14 cellular contexts compared by ENCODE assay signal in the genomic region with DNA sequence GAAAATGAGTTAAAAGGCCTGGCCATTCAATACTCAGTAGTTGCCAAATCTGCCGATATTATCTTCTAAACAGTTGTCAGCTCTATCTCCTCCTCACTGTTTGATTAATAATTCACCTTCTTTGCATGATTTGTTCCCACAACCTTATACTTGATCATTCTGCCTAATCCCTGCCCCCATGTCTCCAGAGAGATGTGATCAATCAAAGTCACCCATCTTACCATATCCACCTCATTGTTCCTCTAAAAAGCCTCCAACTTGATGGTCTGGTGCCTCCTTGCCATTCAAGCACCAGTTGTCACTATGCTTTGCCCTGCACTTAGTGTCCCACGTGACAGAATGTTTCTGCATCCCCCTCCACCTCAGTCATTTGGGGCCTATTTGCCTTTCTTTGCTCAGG. TPM values are rescaled to one million over a fixed set of nuclear protein-coding genes. Genes with fewer than 3 reads are reported as not detected.
DNase-seq lines count a peak whose midpoint lies in the region; ATAC-seq and TF ChIP-seq lines count a peak whose summit lies in the region.
"Had no signal": no experiment of that assay in that cellular context is flagged by ENCODE, and none has a peak within 500 bp of the region (broad histone marks: within the 10 kb centered on the region; RNA-seq: fewer than 3 reads in every experiment).

No MANE protein-coding gene starts in this region.

- no peaks in the 10 kb centered on the region for H3K36me3 Mint-ChIP-seq in WTC11
- peaks cover 48% of the 10 kb centered on the region for H3K36me3 Mint-ChIP-seq in nephron progenitor cell (ENCODE audit: low read depth)
- H3K36me3 Mint-ChIP-seq in MCF 10A (ENCODE audit: insufficient read depth, unreplicated experiment), result no peaks in the 10 kb centered on the region

- DNase-seq in HEK293T (ENCODE audit: extremely low spot score) (no peak), WTC11 (ENCODE audit: low spot score) (no peak), nephron progenitor cell (no peak), NCI-H1417 (lab: John Stamatoyannopoulos, UW) (no peak), NCI-H2171 (lab: John Stamatoyannopoulos, UW) (no peak), MCF 10A (ENCODE audit: unreplicated experiment) (no peak)
- DNase-seq: C1 segment of cervical spinal cord; CD4-positive, alpha-beta T cell; DMS79 treated with DMSO at 0.1 percent for 48 hours; EL; GOT3; HCEC 1CT had no signal

- H3K4me1 Mint-ChIP-seq in WTC11 (peaks cover 20% of the 10 kb centered on the region), nephron progenitor cell (peaks cover 12% of the 10 kb centered on the region), MCF 10A (ENCODE audit: insufficient read depth, unreplicated experiment) (peaks cover 11% of the 10 kb centered on the region)
- H3K4me1 Mint-ChIP-seq: B cell had no signal

- intact Hi-C loops in MCF 10A (cut with micrococcal nuclease), result no loop called here

- POLR2A ChIA-PET in HEK293T (lab: Yijun Ruan, JAX), result no interaction called here
- POLR2A ChIA-PET in WTC11 (lab: Charles Lee), result no interaction called here
- POLR2A ChIA-PET in MCF 10A (lab: Yijun Ruan, JAX), result no interaction called here

- TF ChIP-seq CTCF in WTC11 (IDR thresholded peaks at IDR 0.05), result no peak
- TF ChIP-seq CTCF in nephron progenitor cell (IDR thresholded peaks at IDR 0.05), result no peak
- no peak for TF ChIP-seq CTCF in MCF 10A (IDR thresholded peaks at IDR 0.05; ENCODE audit: unreplicated experiment)

- H3K27me3 Mint-ChIP-seq in WTC11 (ENCODE audit: low read depth) (no peaks in the 10 kb centered on the region), nephron progenitor cell (ENCODE audit: low read depth, poor library complexity) (peaks cover 2% of the 10 kb centered on the region), MCF 10A (ENCODE audit: insufficient read depth, unreplicated experiment) (no peaks in the 10 kb centered on the region)
- H3K27me3 Mint-ChIP-seq: B cell; CD4-positive, alpha-beta T cell had no signal

- CTCF ChIA-PET in HEK293T (lab: Yijun Ruan, JAX) (interaction anchor here (1.0 kb wide), 1 partner anchor 9 kb away, joined by 3 read pairs; no protein-coding TSS in a partner anchor), WTC11 (lab: Charles Lee) (no interaction called here), MCF 10A (lab: Yijun Ruan, JAX) (no interaction called here)

- peaks cover 4% of the 10 kb centered on the region; the same call in 1 of the 2 replicates for H3K9me3 Mint-ChIP-seq in WTC11
- H3K9me3 Mint-ChIP-seq in nephron progenitor cell, result peaks cover 14% of the 10 kb centered on the region
- no peaks in the 10 kb centered on the region for H3K9me3 Mint-ChIP-seq in MCF 10A (ENCODE audit: unreplicated experiment)
- H3K9me3 Mint-ChIP-seq: CD4-positive, alpha-beta T cell had no signal

- no TSS peak for BruUV-seq in MCF 10A (replicated peaks; lab: Mats Ljungman, UMichigan)

- no peak overlapping the region for H3K4me3 Mint-ChIP-seq in WTC11
- H3K4me3 Mint-ChIP-seq in nephron progenitor cell, result no peak overlapping the region
- no peak overlapping the region for H3K4me3 Mint-ChIP-seq in MCF 10A (ENCODE audit: unreplicated experiment)
- H3K4me3 Mint-ChIP-seq: B cell; CD4-positive, alpha-beta T cell had no signal

- H3K27ac Mint-ChIP-seq in WTC11, result peak overlapping the region; percentile 36; the same call in 1 of the 2 replicates
- peak overlapping the region; percentile 81 for H3K27ac Mint-ChIP-seq in nephron progenitor cell
- H3K27ac Mint-ChIP-seq in MCF 10A (ENCODE audit: low read depth, unreplicated experiment), result no peak overlapping the region
- H3K27ac Mint-ChIP-seq: B cell; CD4-positive, alpha-beta T cell had no signal

- ATAC-seq in WTC11 (no peak), GM19467 (IDR thresholded peaks at IDR 0.05; ENCODE audit: unreplicated experiment) (no peak)

TF ChIP-seq in HEK293T, 16 proteins besides CTCF, POLR2A, EP300 and RAD21:
- no peak for TF ChIP-seq TARDBP (IDR thresholded peaks at IDR 0.05)
- TF ChIP-seq FOXA1 (IDR thresholded peaks at IDR 0.05), result no peak
- TF ChIP-seq FOXK2 (IDR thresholded peaks at IDR 0.05), result no peak
- TF ChIP-seq ARNT (IDR thresholded peaks at IDR 0.05), result no peak
- TF ChIP-seq LEF1 (IDR thresholded peaks at IDR 0.05; ENCODE audit: borderline replicate concordance), result no peak
- TF ChIP-seq, protein P1, sequence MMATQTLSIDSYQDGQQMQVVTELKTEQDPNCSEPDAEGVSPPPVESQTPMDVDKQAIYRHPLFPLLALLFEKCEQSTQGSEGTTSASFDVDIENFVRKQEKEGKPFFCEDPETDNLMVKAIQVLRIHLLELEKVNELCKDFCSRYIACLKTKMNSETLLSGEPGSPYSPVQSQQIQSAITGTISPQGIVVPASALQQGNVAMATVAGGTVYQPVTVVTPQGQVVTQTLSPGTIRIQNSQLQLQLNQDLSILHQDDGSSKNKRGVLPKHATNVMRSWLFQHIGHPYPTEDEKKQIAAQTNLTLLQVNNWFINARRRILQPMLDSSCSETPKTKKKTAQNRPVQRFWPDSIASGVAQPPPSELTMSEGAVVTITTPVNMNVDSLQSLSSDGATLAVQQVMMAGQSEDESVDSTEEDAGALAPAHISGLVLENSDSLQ (IDR thresholded peaks at IDR 0.05), result peak; percentile 27; the same call in 1 of the 2 replicates
- TF ChIP-seq BHLHE40 (IDR thresholded peaks at IDR 0.05; ENCODE audit: borderline replicate concordance), result no peak
- no peak for TF ChIP-seq L3MBTL2 (conservative IDR thresholded peaks at IDR 0.05)
TF ChIP-seq in HEK293T: peak in this region for 1.

TF ChIP-seq in WTC11, 78 proteins besides CTCF, POLR2A, EP300 and RAD21:
- TF ChIP-seq, protein P2, sequence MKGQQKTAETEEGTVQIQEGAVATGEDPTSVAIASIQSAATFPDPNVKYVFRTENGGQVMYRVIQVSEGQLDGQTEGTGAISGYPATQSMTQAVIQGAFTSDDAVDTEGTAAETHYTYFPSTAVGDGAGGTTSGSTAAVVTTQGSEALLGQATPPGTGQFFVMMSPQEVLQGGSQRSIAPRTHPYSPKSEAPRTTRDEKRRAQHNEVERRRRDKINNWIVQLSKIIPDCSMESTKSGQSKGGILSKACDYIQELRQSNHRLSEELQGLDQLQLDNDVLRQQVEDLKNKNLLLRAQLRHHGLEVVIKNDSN (CRISPR knock-in tag; IDR thresholded peaks at IDR 0.05), result no peak
- TF ChIP-seq, protein P3, sequence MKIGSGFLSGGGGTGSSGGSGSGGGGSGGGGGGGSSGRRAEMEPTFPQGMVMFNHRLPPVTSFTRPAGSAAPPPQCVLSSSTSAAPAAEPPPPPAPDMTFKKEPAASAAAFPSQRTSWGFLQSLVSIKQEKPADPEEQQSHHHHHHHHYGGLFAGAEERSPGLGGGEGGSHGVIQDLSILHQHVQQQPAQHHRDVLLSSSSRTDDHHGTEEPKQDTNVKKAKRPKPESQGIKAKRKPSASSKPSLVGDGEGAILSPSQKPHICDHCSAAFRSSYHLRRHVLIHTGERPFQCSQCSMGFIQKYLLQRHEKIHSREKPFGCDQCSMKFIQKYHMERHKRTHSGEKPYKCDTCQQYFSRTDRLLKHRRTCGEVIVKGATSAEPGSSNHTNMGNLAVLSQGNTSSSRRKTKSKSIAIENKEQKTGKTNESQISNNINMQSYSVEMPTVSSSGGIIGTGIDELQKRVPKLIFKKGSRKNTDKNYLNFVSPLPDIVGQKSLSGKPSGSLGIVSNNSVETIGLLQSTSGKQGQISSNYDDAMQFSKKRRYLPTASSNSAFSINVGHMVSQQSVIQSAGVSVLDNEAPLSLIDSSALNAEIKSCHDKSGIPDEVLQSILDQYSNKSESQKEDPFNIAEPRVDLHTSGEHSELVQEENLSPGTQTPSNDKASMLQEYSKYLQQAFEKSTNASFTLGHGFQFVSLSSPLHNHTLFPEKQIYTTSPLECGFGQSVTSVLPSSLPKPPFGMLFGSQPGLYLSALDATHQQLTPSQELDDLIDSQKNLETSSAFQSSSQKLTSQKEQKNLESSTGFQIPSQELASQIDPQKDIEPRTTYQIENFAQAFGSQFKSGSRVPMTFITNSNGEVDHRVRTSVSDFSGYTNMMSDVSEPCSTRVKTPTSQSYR (CRISPR knock-in tag; IDR thresholded peaks at IDR 0.05), result no peak
- TF ChIP-seq, protein P4, sequence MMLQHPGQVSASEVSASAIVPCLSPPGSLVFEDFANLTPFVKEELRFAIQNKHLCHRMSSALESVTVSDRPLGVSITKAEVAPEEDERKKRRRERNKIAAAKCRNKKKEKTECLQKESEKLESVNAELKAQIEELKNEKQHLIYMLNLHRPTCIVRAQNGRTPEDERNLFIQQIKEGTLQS (CRISPR knock-in tag; conservative IDR thresholded peaks at IDR 0.05), result no peak
- TF ChIP-seq ZNF416 (CRISPR knock-in tag; IDR thresholded peaks at IDR 0.05) (no peak), ZNF219 (CRISPR knock-in tag; IDR thresholded peaks at IDR 0.05; ENCODE audit: borderline replicate concordance) (no peak), TP53 (CRISPR knock-in tag; IDR thresholded peaks at IDR 0.05) (no peak), NR1H2 (CRISPR knock-in tag; IDR thresholded peaks at IDR 0.05) (no peak), SMAD4 (CRISPR knock-in tag; IDR thresholded peaks at IDR 0.05) (no peak)

RNA-seq across cellular contexts. Expression of a gene that starts 41.3 kb away (rescaled TPM):
- total RNA-seq in WTC11 (2021) (41.0 to 43.6 TPM (median 42.7 TPM) in 3 replicates), MCF 10A (2022) (4.9 and 5.8 TPM in 2 replicates)
